ENCODE assay signal across 1 cellular context in the genomic region with DNA sequence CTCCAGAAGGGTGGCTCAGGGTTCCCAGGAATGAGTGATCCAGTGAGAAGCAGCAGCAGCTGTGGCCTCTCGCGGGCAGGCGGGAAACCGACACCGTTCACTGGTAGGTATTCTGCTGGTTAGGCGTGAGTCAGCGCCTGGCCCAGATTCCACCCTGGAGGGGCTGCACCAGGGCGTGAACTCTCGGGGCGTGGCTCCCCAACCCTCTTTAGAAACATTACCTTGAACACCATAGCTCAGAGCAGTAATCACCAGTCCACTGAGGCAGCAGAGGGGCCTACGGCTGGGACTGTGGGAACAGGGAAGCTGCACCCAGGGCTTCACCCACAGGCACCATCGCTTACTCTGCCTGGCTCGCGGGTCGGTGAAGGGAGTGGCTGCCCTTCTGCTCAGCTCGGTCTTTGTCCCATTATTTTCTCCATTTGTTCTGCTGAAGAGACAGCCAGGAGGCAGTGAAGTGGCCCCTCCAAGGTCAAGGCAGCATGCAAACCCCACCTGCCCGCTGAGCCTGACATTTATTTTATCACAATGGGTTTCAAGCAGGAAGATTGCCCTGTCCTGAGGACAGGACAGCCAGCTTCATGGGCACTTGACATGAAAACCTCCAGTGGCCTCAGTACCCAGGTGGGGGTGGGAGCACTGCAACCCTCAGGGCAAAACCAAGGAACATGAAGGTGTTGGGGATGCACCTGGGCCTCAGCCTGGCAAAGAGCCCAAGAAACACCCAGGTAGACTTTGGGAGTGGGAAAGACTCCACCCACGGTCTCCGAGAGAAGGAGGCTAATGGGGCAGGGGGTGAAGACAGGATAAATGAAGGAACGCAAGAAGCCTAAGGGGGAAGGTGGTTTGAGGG.
TF ChIP-seq lines count a peak whose summit lies in the region.

No MANE protein-coding gene starts in this region.

TF ChIP-seq in K562, 482 proteins besides CTCF, POLR2A, EP300 and RAD21 (continued from another document and continues in another):
- TF ChIP-seq, protein P1, sequence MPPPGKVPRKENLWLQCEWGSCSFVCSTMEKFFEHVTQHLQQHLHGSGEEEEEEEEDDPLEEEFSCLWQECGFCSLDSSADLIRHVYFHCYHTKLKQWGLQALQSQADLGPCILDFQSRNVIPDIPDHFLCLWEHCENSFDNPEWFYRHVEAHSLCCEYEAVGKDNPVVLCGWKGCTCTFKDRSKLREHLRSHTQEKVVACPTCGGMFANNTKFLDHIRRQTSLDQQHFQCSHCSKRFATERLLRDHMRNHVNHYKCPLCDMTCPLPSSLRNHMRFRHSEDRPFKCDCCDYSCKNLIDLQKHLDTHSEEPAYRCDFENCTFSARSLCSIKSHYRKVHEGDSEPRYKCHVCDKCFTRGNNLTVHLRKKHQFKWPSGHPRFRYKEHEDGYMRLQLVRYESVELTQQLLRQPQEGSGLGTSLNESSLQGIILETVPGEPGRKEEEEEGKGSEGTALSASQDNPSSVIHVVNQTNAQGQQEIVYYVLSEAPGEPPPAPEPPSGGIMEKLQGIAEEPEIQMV (tag; conservative IDR thresholded peaks at IDR 0.05; ENCODE audit: low read depth): peak; percentile 3; the same call in 1 of the 2 replicates
- 0 out of 2 replicates have a peak, but pooled peaks have one; percentile 28 for TF ChIP-seq ZNF644 (tag; IDR thresholded peaks at IDR 0.05; ENCODE audit: low read depth)
- peak; percentile 84 for TF ChIP-seq RB1 (IDR thresholded peaks at IDR 0.05; ENCODE audit: low read depth)
- no peak for TF ChIP-seq LCOR (CRISPR knock-in tag; IDR thresholded peaks at IDR 0.05)
- TF ChIP-seq MAFK (IDR thresholded peaks at IDR 0.05; ENCODE audit: low read length): peak; percentile 75
- TF ChIP-seq MAFG (tag; conservative IDR thresholded peaks at IDR 0.05): peak; percentile 73
- peak in 1 of 2 experiments; percentile 49; a peak in 1 of 4 replicates for TF ChIP-seq ZNF639 (CRISPR knock-in tag; conservative IDR thresholded peaks at IDR 0.05 in 1 of 2, IDR thresholded peaks at IDR 0.05 in 1 of 2)
- TF ChIP-seq CTBP1 (IDR thresholded peaks at IDR 0.05; ENCODE audit: borderline replicate concordance): 0 out of 2 replicates have a peak, but pooled peaks have one; percentile 46
- no peak for TF ChIP-seq ZNF766 (CRISPR knock-in tag; conservative IDR thresholded peaks at IDR 0.05)
- TF ChIP-seq ZBTB17 (CRISPR knock-in tag; IDR thresholded peaks at IDR 0.05): peak; percentile 56; the same call in 1 of the 2 replicates
- TF ChIP-seq, protein P2, sequence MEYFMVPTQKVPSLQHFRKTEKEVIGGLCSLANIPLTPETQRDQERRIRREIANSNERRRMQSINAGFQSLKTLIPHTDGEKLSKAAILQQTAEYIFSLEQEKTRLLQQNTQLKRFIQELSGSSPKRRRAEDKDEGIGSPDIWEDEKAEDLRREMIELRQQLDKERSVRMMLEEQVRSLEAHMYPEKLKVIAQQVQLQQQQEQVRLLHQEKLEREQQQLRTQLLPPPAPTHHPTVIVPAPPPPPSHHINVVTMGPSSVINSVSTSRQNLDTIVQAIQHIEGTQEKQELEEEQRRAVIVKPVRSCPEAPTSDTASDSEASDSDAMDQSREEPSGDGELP (CRISPR knock-in tag; IDR thresholded peaks at IDR 0.05; ENCODE audit: borderline replicate concordance): peak; percentile 80; the same call in 1 of the 2 replicates
- TF ChIP-seq ARID1B (IDR thresholded peaks at IDR 0.05): peak; percentile 57
- TF ChIP-seq, protein P3, sequence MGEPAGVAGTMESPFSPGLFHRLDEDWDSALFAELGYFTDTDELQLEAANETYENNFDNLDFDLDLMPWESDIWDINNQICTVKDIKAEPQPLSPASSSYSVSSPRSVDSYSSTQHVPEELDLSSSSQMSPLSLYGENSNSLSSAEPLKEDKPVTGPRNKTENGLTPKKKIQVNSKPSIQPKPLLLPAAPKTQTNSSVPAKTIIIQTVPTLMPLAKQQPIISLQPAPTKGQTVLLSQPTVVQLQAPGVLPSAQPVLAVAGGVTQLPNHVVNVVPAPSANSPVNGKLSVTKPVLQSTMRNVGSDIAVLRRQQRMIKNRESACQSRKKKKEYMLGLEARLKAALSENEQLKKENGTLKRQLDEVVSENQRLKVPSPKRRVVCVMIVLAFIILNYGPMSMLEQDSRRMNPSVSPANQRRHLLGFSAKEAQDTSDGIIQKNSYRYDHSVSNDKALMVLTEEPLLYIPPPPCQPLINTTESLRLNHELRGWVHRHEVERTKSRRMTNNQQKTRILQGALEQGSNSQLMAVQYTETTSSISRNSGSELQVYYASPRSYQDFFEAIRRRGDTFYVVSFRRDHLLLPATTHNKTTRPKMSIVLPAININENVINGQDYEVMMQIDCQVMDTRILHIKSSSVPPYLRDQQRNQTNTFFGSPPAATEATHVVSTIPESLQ (CRISPR knock-in tag; IDR thresholded peaks at IDR 0.05): no peak
- no peak for TF ChIP-seq KAT7 (CRISPR knock-in tag; IDR thresholded peaks at IDR 0.05; ENCODE audit: borderline replicate concordance)
- TF ChIP-seq MAZ (CRISPR knock-in tag; conservative IDR thresholded peaks at IDR 0.05 in 1 of 2, IDR thresholded peaks at IDR 0.05 in 1 of 2): peak in 1 of 2 experiments; percentile 45; a peak in 1 of 4 replicates
- no peak for TF ChIP-seq DDX20 (tag; IDR thresholded peaks at IDR 0.05; ENCODE audit: low read depth)
- peak; percentile 63 for TF ChIP-seq POLR2B (IDR thresholded peaks at IDR 0.05; ENCODE audit: low read depth, partially characterized antibody)
- no peak for TF ChIP-seq ZNF764 (CRISPR knock-in tag; IDR thresholded peaks at IDR 0.05; ENCODE audit: low read depth)
- peak; percentile 72 for TF ChIP-seq ATF3 (IDR thresholded peaks at IDR 0.05)
- TF ChIP-seq ATF3 (CRISPR knock-in tag; conservative IDR thresholded peaks at IDR 0.05): 0 out of 2 replicates have a peak, but pooled peaks have one; percentile 59
- peak; percentile 86 for TF ChIP-seq JUND (IDR thresholded peaks at IDR 0.05; ENCODE audit: borderline replicate concordance, low read depth, low read length)
- TF ChIP-seq JUND (tag; IDR thresholded peaks at IDR 0.05; ENCODE audit: borderline replicate concordance, low read depth, low read length): peak; percentile 84; the same call in 1 of the 3 replicates
- TF ChIP-seq SP2 (IDR thresholded peaks at IDR 0.05; ENCODE audit: extremely low read depth, low read depth, low read length, poor library complexity, severe bottlenecking): no peak
- TF ChIP-seq ZNF717 (CRISPR knock-in tag; IDR thresholded peaks at IDR 0.05): no peak
- TF ChIP-seq BRD4 (IDR thresholded peaks at IDR 0.05): no peak
- peak; percentile 57; the same call in 1 of the 2 replicates for TF ChIP-seq MAX (CRISPR knock-in tag; IDR thresholded peaks at IDR 0.05)
- TF ChIP-seq ZNF592 (IDR thresholded peaks at IDR 0.05): peak; percentile 98
- TF ChIP-seq FOSL1 (tag; conservative IDR thresholded peaks at IDR 0.05): peak; percentile 74
- peak; percentile 73 for TF ChIP-seq HMGN3 (IDR thresholded peaks at IDR 0.05; ENCODE audit: borderline replicate concordance, extremely low read depth, insufficient read length, low read depth, low read length)
- TF ChIP-seq, protein P4, sequence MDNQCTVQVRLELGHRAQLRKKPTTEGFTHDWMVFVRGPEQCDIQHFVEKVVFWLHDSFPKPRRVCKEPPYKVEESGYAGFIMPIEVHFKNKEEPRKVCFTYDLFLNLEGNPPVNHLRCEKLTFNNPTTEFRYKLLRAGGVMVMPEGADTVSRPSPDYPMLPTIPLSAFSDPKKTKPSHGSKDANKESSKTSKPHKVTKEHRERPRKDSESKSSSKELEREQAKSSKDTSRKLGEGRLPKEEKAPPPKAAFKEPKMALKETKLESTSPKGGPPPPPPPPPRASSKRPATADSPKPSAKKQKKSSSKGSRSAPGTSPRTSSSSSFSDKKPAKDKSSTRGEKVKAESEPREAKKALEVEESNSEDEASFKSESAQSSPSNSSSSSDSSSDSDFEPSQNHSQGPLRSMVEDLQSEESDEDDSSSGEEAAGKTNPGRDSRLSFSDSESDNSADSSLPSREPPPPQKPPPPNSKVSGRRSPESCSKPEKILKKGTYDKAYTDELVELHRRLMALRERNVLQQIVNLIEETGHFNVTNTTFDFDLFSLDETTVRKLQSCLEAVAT (IDR thresholded peaks at IDR 0.05): peak in 1 of 2 experiments; percentile 50; a peak in 1 of 4 replicates
- TF ChIP-seq E2F4 (CRISPR knock-in tag; IDR thresholded peaks at IDR 0.05; ENCODE audit: low read depth): 0 out of 2 replicates have a peak, but pooled peaks have one; percentile 46
- TF ChIP-seq ATF7 (IDR thresholded peaks at IDR 0.05): peak; percentile 54
- peak; percentile 80 for TF ChIP-seq ZNF24 (IDR thresholded peaks at IDR 0.05)
- peak; percentile 19; the same call in 1 of the 2 replicates for TF ChIP-seq HDAC2 (IDR thresholded peaks at IDR 0.05)
- peak; percentile 72 for TF ChIP-seq TBP (optimal IDR thresholded peaks at IDR 0.05; ENCODE audit: low read depth, low read length)
- peak; percentile 47; the same call in 1 of the 2 replicates for TF ChIP-seq SMARCA4 (IDR thresholded peaks at IDR 0.05)
- 0 out of 2 replicates have a peak, but pooled peaks have one; percentile 58 for TF ChIP-seq MYNN (IDR thresholded peaks at IDR 0.05)
- TF ChIP-seq MYNN (CRISPR knock-in tag; IDR thresholded peaks at IDR 0.05): no peak
- TF ChIP-seq DMBX1 (CRISPR knock-in tag; IDR thresholded peaks at IDR 0.05; ENCODE audit: borderline replicate concordance): peak; percentile 90; the same call in 1 of the 2 replicates
- 0 out of 2 replicates have a peak, but pooled peaks have one; percentile 40 for TF ChIP-seq NFRKB (IDR thresholded peaks at IDR 0.05; ENCODE audit: low read depth)
- TF ChIP-seq E2F1 (CRISPR knock-in tag; IDR thresholded peaks at IDR 0.05): peak; percentile 50; the same call in 1 of the 2 replicates
